In the genomic region with DNA sequence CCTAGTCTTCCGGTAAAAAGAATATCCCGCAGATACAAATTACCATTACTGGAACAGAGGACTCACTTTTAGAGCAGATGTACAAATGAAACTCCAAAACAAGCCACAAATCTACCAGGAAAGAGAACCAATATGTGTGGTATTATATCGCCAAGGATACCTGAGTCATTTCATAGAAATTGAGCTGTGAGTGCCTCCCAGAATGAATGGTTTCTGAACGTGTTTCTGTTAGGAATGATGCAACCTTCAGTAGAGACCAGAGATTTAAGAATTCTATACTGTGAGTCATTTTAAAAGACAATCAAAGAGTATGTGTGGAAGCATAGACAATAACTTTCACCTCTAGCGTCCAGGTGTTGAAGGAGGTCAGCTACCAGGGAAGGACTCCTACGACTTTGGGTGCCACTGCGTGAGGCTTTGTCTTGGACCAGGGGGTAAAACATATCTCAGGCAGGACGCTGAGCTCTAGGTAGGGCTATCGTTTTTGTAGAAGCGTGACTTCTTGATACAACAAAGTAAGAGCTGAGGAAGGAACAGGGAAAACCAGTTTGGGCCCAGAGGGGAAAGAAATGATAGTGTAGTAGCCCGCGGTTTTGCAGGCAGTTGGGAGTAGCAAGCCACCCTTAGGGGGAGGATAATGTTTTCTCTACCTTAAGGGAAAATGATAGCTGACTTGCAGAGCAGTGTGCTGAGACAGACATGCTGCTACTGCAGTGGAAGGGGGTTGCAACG, we compare ENCODE assay signal across 1 cellular context.
TF ChIP-seq lines count a peak whose summit lies in the region.

No MANE protein-coding gene starts in this region.

TF ChIP-seq in GM12878, 131 proteins besides CTCF, POLR2A, EP300 and RAD21 (continued from another document):
- TF ChIP-seq, protein P1, sequence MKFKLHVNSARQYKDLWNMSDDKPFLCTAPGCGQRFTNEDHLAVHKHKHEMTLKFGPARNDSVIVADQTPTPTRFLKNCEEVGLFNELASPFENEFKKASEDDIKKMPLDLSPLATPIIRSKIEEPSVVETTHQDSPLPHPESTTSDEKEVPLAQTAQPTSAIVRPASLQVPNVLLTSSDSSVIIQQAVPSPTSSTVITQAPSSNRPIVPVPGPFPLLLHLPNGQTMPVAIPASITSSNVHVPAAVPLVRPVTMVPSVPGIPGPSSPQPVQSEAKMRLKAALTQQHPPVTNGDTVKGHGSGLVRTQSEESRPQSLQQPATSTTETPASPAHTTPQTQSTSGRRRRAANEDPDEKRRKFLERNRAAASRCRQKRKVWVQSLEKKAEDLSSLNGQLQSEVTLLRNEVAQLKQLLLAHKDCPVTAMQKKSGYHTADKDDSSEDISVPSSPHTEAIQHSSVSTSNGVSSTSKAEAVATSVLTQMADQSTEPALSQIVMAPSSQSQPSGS (IDR thresholded peaks at IDR 0.05; ENCODE audit: low read length), result peak; percentile 89
- TF ChIP-seq TCF7 (IDR thresholded peaks at IDR 0.05; ENCODE audit: borderline replicate concordance) (peak; percentile 76; the same call in 1 of the 2 replicates), NFIC (IDR thresholded peaks at IDR 0.05; ENCODE audit: low read depth, low read length) (peak; percentile 95), FOXM1 (IDR thresholded peaks at IDR 0.05; ENCODE audit: low read depth, low read length) (peak; percentile 92; the same call in 1 of the 2 replicates), RB1 (IDR thresholded peaks at IDR 0.05; ENCODE audit: borderline replicate concordance) (no peak), EED (IDR thresholded peaks at IDR 0.05; ENCODE audit: low read depth) (peak; percentile 85), MEF2A (IDR thresholded peaks at IDR 0.05; ENCODE audit: insufficient read depth, low read depth, low read length) (0 out of 2 replicates have a peak, but pooled peaks have one; percentile 29), ETV6 (conservative IDR thresholded peaks at IDR 0.05 in 1 of 2, IDR thresholded peaks at IDR 0.05 in 1 of 2; ENCODE audit: borderline replicate concordance in 1 of 2, low read depth in 1 of 2) (peak in 1 of 2 experiments; percentile 64; a peak in 1 of 4 replicates), TBL1XR1 (IDR thresholded peaks at IDR 0.05; ENCODE audit: low read depth, low read length) (no peak), IKZF2 (IDR thresholded peaks at IDR 0.05) (peak in 1 of 2 experiments; percentile 22; a peak in 2 of 4 replicates), GABPA (IDR thresholded peaks at IDR 0.05; ENCODE audit: low read depth) (peak; percentile 65), JUNB (IDR thresholded peaks at IDR 0.05) (peak; percentile 95), CBFB (IDR thresholded peaks at IDR 0.05; ENCODE audit: low read depth) (peak; percentile 39; the same call in 1 of the 2 replicates), CREM (IDR thresholded peaks at IDR 0.05; ENCODE audit: low read depth) (peak; percentile 81), TCF12 (IDR thresholded peaks at IDR 0.05; ENCODE audit: low read depth, low read length) (peak; percentile 37; the same call in 1 of the 2 replicates), CEBPB (IDR thresholded peaks at IDR 0.05; ENCODE audit: borderline replicate concordance in 1 of 2, low read depth in 2 of 2, low read length in 2 of 2) (peak; percentile 47 to 89; a peak in 2 of 4 replicates), BCL11A (IDR thresholded peaks at IDR 0.05; ENCODE audit: low read depth, low read length) (peak; percentile 53; the same call in 1 of the 2 replicates), RUNX3 (IDR thresholded peaks at IDR 0.05; ENCODE audit: low read length) (peak; percentile 92), GATAD2B (conservative IDR thresholded peaks at IDR 0.05; ENCODE audit: low read depth) (no peak), IRF4 (IDR thresholded peaks at IDR 0.05; ENCODE audit: low read depth, low read length) (peak; percentile 71; the same call in 1 of the 2 replicates), CREB1 (IDR thresholded peaks at IDR 0.05; ENCODE audit: low read depth) (0 out of 2 replicates have a peak, but pooled peaks have one; percentile 16), CBX5 (IDR thresholded peaks at IDR 0.05; ENCODE audit: low read depth) (0 out of 2 replicates have a peak, but pooled peaks have one; percentile 20), TCF3 (IDR thresholded peaks at IDR 0.05; ENCODE audit: borderline replicate concordance, insufficient read depth, low read depth, low read length) (peak; percentile 54; the same call in 1 of the 2 replicates)
- TF ChIP-seq, protein P2, sequence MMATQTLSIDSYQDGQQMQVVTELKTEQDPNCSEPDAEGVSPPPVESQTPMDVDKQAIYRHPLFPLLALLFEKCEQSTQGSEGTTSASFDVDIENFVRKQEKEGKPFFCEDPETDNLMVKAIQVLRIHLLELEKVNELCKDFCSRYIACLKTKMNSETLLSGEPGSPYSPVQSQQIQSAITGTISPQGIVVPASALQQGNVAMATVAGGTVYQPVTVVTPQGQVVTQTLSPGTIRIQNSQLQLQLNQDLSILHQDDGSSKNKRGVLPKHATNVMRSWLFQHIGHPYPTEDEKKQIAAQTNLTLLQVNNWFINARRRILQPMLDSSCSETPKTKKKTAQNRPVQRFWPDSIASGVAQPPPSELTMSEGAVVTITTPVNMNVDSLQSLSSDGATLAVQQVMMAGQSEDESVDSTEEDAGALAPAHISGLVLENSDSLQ (IDR thresholded peaks at IDR 0.05), result no peak
